In genomic region chr16:4033951-4034350, GRCh38 we compare ENCODE assay signal across 8 cellular contexts.
"Had no signal": no experiment of that assay in that cellular context is flagged by ENCODE, and none has a peak within 500 bp of the region (broad histone marks: within the 10 kb centered on the region; RNA-seq: fewer than 3 reads in every experiment).

No MANE protein-coding gene starts in this region.

- H3K27ac ChIP-seq: GM23248 had no signal

- ATAC-seq: K562 had no signal

- H3K4me3 ChIP-seq: GM23248, K562 had no signal

- H3K9ac ChIP-seq: GM23248 had no signal

- DNase-seq: GM23248, GOT3, H9, HCEC 1CT, KG1 had no signal

- H2AFZ ChIP-seq: GM23248 had no signal

- FAIRE-seq: H54, HTR-8/SVneo, K562 had no signal
